Comparison of ENCODE assay signal across 1 cellular context in the genomic region with DNA sequence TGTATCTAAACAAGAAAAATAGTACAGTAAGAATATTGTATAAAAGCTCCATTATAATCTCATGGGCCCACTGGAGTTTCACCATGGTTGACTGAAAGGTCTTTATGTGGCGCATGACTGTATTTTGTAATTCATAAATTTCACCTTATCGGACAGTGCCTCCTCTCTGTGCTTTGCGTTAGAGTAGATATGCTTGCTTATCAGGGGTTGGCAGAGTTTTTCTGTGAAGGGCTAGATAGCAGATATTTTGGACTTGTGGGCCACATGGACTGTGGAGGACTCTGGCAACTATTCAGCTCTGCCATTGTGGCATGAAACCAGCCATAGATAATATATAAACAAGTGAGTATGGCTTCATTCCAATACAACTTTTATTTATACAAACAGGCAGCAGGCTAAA.
A peak's percentile ranks its signal among the peaks of the same experiment; 100 is the strongest.
TF ChIP-seq lines count a peak whose summit lies in the region.

No MANE protein-coding gene starts in this region.

TF ChIP-seq in K562, 482 proteins besides CTCF, POLR2A, EP300 and RAD21 (continued from another document and continues in another):
- TF ChIP-seq, protein P1, sequence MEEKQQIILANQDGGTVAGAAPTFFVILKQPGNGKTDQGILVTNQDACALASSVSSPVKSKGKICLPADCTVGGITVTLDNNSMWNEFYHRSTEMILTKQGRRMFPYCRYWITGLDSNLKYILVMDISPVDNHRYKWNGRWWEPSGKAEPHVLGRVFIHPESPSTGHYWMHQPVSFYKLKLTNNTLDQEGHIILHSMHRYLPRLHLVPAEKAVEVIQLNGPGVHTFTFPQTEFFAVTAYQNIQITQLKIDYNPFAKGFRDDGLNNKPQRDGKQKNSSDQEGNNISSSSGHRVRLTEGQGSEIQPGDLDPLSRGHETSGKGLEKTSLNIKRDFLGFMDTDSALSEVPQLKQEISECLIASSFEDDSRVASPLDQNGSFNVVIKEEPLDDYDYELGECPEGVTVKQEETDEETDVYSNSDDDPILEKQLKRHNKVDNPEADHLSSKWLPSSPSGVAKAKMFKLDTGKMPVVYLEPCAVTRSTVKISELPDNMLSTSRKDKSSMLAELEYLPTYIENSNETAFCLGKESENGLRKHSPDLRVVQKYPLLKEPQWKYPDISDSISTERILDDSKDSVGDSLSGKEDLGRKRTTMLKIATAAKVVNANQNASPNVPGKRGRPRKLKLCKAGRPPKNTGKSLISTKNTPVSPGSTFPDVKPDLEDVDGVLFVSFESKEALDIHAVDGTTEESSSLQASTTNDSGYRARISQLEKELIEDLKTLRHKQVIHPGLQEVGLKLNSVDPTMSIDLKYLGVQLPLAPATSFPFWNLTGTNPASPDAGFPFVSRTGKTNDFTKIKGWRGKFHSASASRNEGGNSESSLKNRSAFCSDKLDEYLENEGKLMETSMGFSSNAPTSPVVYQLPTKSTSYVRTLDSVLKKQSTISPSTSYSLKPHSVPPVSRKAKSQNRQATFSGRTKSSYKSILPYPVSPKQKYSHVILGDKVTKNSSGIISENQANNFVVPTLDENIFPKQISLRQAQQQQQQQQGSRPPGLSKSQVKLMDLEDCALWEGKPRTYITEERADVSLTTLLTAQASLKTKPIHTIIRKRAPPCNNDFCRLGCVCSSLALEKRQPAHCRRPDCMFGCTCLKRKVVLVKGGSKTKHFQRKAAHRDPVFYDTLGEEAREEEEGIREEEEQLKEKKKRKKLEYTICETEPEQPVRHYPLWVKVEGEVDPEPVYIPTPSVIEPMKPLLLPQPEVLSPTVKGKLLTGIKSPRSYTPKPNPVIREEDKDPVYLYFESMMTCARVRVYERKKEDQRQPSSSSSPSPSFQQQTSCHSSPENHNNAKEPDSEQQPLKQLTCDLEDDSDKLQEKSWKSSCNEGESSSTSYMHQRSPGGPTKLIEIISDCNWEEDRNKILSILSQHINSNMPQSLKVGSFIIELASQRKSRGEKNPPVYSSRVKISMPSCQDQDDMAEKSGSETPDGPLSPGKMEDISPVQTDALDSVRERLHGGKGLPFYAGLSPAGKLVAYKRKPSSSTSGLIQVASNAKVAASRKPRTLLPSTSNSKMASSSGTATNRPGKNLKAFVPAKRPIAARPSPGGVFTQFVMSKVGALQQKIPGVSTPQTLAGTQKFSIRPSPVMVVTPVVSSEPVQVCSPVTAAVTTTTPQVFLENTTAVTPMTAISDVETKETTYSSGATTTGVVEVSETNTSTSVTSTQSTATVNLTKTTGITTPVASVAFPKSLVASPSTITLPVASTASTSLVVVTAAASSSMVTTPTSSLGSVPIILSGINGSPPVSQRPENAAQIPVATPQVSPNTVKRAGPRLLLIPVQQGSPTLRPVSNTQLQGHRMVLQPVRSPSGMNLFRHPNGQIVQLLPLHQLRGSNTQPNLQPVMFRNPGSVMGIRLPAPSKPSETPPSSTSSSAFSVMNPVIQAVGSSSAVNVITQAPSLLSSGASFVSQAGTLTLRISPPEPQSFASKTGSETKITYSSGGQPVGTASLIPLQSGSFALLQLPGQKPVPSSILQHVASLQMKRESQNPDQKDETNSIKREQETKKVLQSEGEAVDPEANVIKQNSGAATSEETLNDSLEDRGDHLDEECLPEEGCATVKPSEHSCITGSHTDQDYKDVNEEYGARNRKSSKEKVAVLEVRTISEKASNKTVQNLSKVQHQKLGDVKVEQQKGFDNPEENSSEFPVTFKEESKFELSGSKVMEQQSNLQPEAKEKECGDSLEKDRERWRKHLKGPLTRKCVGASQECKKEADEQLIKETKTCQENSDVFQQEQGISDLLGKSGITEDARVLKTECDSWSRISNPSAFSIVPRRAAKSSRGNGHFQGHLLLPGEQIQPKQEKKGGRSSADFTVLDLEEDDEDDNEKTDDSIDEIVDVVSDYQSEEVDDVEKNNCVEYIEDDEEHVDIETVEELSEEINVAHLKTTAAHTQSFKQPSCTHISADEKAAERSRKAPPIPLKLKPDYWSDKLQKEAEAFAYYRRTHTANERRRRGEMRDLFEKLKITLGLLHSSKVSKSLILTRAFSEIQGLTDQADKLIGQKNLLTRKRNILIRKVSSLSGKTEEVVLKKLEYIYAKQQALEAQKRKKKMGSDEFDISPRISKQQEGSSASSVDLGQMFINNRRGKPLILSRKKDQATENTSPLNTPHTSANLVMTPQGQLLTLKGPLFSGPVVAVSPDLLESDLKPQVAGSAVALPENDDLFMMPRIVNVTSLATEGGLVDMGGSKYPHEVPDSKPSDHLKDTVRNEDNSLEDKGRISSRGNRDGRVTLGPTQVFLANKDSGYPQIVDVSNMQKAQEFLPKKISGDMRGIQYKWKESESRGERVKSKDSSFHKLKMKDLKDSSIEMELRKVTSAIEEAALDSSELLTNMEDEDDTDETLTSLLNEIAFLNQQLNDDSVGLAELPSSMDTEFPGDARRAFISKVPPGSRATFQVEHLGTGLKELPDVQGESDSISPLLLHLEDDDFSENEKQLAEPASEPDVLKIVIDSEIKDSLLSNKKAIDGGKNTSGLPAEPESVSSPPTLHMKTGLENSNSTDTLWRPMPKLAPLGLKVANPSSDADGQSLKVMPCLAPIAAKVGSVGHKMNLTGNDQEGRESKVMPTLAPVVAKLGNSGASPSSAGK (IDR thresholded peaks at IDR 0.05): peak; percentile 53; the same call in 1 of the 2 replicates
- TF ChIP-seq TBP (optimal IDR thresholded peaks at IDR 0.05; ENCODE audit: low read depth, low read length): no peak
- TF ChIP-seq SAFB (IDR thresholded peaks at IDR 0.05; ENCODE audit: borderline replicate concordance, low read depth, low read length): no peak
- TF ChIP-seq KLF16 (IDR thresholded peaks at IDR 0.05): peak; percentile 100
- peak; percentile 100 for TF ChIP-seq CBFA2T2 (conservative IDR thresholded peaks at IDR 0.05)
- peak in 1 of 2 experiments; percentile 81; a peak in 3 of 4 replicates for TF ChIP-seq HDAC1 (IDR thresholded peaks at IDR 0.05)
- no peak for TF ChIP-seq U2AF2 (optimal IDR thresholded peaks at IDR 0.05; ENCODE audit: low read depth, low read length)
- TF ChIP-seq PHTF2 (CRISPR knock-in tag; IDR thresholded peaks at IDR 0.05): peak; percentile 80; the same call in 1 of the 2 replicates
- TF ChIP-seq HMG20A (CRISPR knock-in tag; conservative IDR thresholded peaks at IDR 0.05): no peak
- TF ChIP-seq, protein P2, sequence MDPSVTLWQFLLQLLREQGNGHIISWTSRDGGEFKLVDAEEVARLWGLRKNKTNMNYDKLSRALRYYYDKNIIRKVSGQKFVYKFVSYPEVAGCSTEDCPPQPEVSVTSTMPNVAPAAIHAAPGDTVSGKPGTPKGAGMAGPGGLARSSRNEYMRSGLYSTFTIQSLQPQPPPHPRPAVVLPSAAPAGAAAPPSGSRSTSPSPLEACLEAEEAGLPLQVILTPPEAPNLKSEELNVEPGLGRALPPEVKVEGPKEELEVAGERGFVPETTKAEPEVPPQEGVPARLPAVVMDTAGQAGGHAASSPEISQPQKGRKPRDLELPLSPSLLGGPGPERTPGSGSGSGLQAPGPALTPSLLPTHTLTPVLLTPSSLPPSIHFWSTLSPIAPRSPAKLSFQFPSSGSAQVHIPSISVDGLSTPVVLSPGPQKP (CRISPR knock-in tag; IDR thresholded peaks at IDR 0.05): no peak
- TF ChIP-seq LCOR (CRISPR knock-in tag; IDR thresholded peaks at IDR 0.05): peak; percentile 94
- TF ChIP-seq PPARD (CRISPR knock-in tag; IDR thresholded peaks at IDR 0.05): no peak
- no peak for TF ChIP-seq SMAD2 (IDR thresholded peaks at IDR 0.05; ENCODE audit: low read depth, low read length)
- no peak; the same call in 1 of the 2 replicates for TF ChIP-seq EZH2 (IDR thresholded peaks at IDR 0.05; ENCODE audit: borderline replicate concordance, low read depth, low read length)
- TF ChIP-seq ZBED1 (IDR thresholded peaks at IDR 0.05): peak; percentile 96
- no peak for TF ChIP-seq SLC30A9 (CRISPR knock-in tag; IDR thresholded peaks at IDR 0.05)
- TF ChIP-seq, protein P3, sequence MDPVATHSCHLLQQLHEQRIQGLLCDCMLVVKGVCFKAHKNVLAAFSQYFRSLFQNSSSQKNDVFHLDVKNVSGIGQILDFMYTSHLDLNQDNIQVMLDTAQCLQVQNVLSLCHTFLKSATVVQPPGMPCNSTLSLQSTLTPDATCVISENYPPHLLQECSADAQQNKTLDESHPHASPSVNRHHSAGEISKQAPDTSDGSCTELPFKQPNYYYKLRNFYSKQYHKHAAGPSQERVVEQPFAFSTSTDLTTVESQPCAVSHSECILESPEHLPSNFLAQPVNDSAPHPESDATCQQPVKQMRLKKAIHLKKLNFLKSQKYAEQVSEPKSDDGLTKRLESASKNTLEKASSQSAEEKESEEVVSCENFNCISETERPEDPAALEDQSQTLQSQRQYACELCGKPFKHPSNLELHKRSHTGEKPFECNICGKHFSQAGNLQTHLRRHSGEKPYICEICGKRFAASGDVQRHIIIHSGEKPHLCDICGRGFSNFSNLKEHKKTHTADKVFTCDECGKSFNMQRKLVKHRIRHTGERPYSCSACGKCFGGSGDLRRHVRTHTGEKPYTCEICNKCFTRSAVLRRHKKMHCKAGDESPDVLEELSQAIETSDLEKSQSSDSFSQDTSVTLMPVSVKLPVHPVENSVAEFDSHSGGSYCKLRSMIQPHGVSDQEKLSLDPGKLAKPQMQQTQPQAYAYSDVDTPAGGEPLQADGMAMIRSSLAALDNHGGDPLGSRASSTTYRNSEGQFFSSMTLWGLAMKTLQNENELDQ (CRISPR knock-in tag; IDR thresholded peaks at IDR 0.05; ENCODE audit: borderline replicate concordance): no peak
- TF ChIP-seq, protein P4, sequence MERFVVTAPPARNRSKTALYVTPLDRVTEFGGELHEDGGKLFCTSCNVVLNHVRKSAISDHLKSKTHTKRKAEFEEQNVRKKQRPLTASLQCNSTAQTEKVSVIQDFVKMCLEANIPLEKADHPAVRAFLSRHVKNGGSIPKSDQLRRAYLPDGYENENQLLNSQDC (CRISPR knock-in tag; IDR thresholded peaks at IDR 0.05): peak; percentile 85; the same call in 1 of the 2 replicates
- TF ChIP-seq, protein P5, sequence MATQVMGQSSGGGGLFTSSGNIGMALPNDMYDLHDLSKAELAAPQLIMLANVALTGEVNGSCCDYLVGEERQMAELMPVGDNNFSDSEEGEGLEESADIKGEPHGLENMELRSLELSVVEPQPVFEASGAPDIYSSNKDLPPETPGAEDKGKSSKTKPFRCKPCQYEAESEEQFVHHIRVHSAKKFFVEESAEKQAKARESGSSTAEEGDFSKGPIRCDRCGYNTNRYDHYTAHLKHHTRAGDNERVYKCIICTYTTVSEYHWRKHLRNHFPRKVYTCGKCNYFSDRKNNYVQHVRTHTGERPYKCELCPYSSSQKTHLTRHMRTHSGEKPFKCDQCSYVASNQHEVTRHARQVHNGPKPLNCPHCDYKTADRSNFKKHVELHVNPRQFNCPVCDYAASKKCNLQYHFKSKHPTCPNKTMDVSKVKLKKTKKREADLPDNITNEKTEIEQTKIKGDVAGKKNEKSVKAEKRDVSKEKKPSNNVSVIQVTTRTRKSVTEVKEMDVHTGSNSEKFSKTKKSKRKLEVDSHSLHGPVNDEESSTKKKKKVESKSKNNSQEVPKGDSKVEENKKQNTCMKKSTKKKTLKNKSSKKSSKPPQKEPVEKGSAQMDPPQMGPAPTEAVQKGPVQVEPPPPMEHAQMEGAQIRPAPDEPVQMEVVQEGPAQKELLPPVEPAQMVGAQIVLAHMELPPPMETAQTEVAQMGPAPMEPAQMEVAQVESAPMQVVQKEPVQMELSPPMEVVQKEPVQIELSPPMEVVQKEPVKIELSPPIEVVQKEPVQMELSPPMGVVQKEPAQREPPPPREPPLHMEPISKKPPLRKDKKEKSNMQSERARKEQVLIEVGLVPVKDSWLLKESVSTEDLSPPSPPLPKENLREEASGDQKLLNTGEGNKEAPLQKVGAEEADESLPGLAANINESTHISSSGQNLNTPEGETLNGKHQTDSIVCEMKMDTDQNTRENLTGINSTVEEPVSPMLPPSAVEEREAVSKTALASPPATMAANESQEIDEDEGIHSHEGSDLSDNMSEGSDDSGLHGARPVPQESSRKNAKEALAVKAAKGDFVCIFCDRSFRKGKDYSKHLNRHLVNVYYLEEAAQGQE (CRISPR knock-in tag; IDR thresholded peaks at IDR 0.05; ENCODE audit: low read depth): no peak
- TF ChIP-seq PCBP2 (IDR thresholded peaks at IDR 0.05; ENCODE audit: low read depth, low read length, poor library complexity, severe bottlenecking): no peak
- no peak for TF ChIP-seq ZNF507 (tag; conservative IDR thresholded peaks at IDR 0.05)
- peak; percentile 64; the same call in 1 of the 2 replicates for TF ChIP-seq BCL6 (CRISPR knock-in tag; IDR thresholded peaks at IDR 0.05)
- 0 out of 2 replicates have a peak, but pooled peaks have one; percentile 14 for TF ChIP-seq MAFF (IDR thresholded peaks at IDR 0.05; ENCODE audit: low read length)
- TF ChIP-seq NR2C1 (IDR thresholded peaks at IDR 0.05): no peak
- TF ChIP-seq NR2C1 (tag; IDR thresholded peaks at IDR 0.05): peak; percentile 80
- no peak for TF ChIP-seq SAP30 (IDR thresholded peaks at IDR 0.05; ENCODE audit: borderline replicate concordance, insufficient read depth, low read depth, low read length, poor library complexity, severe bottlenecking)
- peak; percentile 71 to 96; a peak in 2 of 4 replicates for TF ChIP-seq TEAD1 (CRISPR knock-in tag; IDR thresholded peaks at IDR 0.05)
- no peak for TF ChIP-seq LARP7 (IDR thresholded peaks at IDR 0.05)
- TF ChIP-seq MYNN (IDR thresholded peaks at IDR 0.05): peak; percentile 94
- no peak for TF ChIP-seq MYNN (CRISPR knock-in tag; IDR thresholded peaks at IDR 0.05)
- TF ChIP-seq, protein P6, sequence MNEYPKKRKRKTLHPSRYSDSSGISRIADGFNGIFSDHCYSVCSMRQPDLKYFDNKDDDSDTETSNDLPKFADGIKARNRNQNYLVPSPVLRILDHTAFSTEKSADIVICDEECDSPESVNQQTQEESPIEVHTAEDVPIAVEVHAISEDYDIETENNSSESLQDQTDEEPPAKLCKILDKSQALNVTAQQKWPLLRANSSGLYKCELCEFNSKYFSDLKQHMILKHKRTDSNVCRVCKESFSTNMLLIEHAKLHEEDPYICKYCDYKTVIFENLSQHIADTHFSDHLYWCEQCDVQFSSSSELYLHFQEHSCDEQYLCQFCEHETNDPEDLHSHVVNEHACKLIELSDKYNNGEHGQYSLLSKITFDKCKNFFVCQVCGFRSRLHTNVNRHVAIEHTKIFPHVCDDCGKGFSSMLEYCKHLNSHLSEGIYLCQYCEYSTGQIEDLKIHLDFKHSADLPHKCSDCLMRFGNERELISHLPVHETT (CRISPR knock-in tag; conservative IDR thresholded peaks at IDR 0.05 in 1 of 2, IDR thresholded peaks at IDR 0.05 in 1 of 2): peak in 1 of 2 experiments; percentile 97; a peak in 2 of 4 replicates
- TF ChIP-seq, protein P7, sequence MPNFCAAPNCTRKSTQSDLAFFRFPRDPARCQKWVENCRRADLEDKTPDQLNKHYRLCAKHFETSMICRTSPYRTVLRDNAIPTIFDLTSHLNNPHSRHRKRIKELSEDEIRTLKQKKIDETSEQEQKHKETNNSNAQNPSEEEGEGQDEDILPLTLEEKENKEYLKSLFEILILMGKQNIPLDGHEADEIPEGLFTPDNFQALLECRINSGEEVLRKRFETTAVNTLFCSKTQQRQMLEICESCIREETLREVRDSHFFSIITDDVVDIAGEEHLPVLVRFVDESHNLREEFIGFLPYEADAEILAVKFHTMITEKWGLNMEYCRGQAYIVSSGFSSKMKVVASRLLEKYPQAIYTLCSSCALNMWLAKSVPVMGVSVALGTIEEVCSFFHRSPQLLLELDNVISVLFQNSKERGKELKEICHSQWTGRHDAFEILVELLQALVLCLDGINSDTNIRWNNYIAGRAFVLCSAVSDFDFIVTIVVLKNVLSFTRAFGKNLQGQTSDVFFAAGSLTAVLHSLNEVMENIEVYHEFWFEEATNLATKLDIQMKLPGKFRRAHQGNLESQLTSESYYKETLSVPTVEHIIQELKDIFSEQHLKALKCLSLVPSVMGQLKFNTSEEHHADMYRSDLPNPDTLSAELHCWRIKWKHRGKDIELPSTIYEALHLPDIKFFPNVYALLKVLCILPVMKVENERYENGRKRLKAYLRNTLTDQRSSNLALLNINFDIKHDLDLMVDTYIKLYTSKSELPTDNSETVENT (CRISPR knock-in tag; IDR thresholded peaks at IDR 0.05): no peak
- TF ChIP-seq ZSCAN32 (CRISPR knock-in tag; IDR thresholded peaks at IDR 0.05): no peak
- TF ChIP-seq RCOR1 (IDR thresholded peaks at IDR 0.05; ENCODE audit: borderline replicate concordance in 1 of 2, low read depth in 2 of 2, low read length in 2 of 2): peak; percentile 90 to 97; a peak in 3 of 4 replicates
- TF ChIP-seq HMGN3 (IDR thresholded peaks at IDR 0.05; ENCODE audit: borderline replicate concordance, extremely low read depth, insufficient read length, low read depth, low read length): peak; percentile 92
